Comparison of ENCODE assay signal across 1 cellular context in the genomic region with DNA sequence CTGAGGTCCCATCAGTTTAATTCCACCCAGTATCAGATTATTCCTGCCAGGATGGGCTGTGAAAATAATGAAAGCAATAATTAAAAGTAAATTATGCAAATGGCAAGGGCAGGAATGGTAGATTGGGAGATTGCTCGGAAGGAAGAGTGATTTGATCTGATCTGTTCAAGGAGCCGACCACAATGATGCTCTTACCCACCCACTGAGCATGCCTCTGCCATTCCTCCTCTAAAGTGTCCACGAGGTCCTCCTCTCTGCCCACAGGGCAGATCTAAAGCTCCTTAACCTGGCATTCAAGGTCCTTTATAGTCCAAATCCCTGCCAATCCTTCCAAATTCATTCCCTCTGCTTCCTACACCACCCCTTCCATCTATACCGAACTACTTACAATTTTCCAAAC.
TF ChIP-seq lines count a peak whose summit lies in the region.

No MANE protein-coding gene starts in this region.

TF ChIP-seq in SK-N-SH, 30 proteins besides CTCF, POLR2A, EP300 and RAD21 (continued from another document):
- TF ChIP-seq MAX (IDR thresholded peaks at IDR 0.05; ENCODE audit: low read depth): no peak
